Comparison of ENCODE assay signal across 13 cellular contexts in the genomic region with DNA sequence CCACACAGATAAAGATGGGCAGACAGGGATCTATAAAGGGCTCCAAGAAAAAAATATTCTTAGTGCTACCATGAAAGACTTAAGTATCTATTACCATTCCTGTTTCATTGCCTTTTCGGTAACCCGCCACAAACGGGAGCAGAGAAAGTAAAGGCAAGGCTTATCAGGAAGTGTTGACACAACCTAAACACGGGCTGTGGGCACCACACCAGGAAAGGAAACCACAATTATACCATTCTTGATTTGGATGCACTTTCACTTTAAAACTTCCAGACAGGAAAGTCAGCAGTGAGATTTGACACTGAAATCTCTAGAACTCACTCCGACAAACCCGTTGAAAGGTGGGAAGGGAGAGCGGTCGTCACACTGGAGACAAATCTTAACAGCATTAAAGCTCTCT. TPM values are rescaled to one million over a fixed set of nuclear protein-coding genes. Genes with fewer than 3 reads are reported as not detected.
DNase-seq lines count a peak whose midpoint lies in the region; ATAC-seq, FAIRE-seq and TF ChIP-seq lines count a peak whose summit lies in the region.
"Had no signal": no experiment of that assay in that cellular context is flagged by ENCODE, and none has a peak within 500 bp of the region (broad histone marks: within the 10 kb centered on the region; RNA-seq: fewer than 3 reads in every experiment).

No MANE protein-coding gene starts in this region.

- H3K4me1 ChIP-seq in Loucy (ENCODE audit: insufficient read depth, low read length, poor library complexity, severe bottlenecking), result peaks cover 38% of the 10 kb centered on the region
- H3K4me1 ChIP-seq in duodenal mucosa (ENCODE audit: control insufficient read depth in 1 of 2, insufficient read depth in 2 of 2, low read length in 2 of 2), result peaks cover 14 to 36% of the 10 kb centered on the region in 2 donors
- H3K4me1 ChIP-seq in mucosa of descending colon (ENCODE audit: low read depth), result peaks cover 36% of the 10 kb centered on the region

- ATAC-seq in mucosa of descending colon (peak; percentile 41), GM19351 (IDR thresholded peaks at IDR 0.05; ENCODE audit: unreplicated experiment) (no peak)

- no peak overlapping the region for H3K27ac ChIP-seq in duodenal mucosa (ENCODE audit: low read depth, low read length)
- H3K27ac ChIP-seq in RWPE1, result no peak overlapping the region

- H3F3A ChIP-seq in Loucy (ENCODE audit: low read depth), result no peaks in the 10 kb centered on the region

- TF ChIP-seq CTCF in Loucy (conservative IDR thresholded peaks at IDR 0.05; ENCODE audit: low read length), result no peak
- TF ChIP-seq CTCF in mucosa of descending colon (IDR thresholded peaks at IDR 0.05), result no peak
- TF ChIP-seq CTCF in RWPE1 (conservative IDR thresholded peaks at IDR 0.05; ENCODE audit: low read depth), result no peak

- DNase-seq in A172 (ENCODE audit: low spot score), result peak; percentile 44
- DNase-seq in mucosa of descending colon, result peak in 2 of 3 donors; percentile 39 to 42
- DNase-seq in HTR-8/SVneo (ENCODE audit: insufficient read length, low spot score), result no peak
- DNase-seq in RWPE1 (ENCODE audit: low spot score), result no peak
- no peak for DNase-seq in superior temporal gyrus (ENCODE audit: extremely low spot score)
- DNase-seq: activated CD8-positive, alpha-beta memory T cell treated with anti-CD3 and anti-CD28 coated beads, Interleukin-2, amount 50 U/mL, for 48 hours; AML-193; amniotic stem cell; NCI-H510A treated with DMSO at 0.1 percent for 48 hours had no signal

- H3K9me3 ChIP-seq in Loucy (ENCODE audit: insufficient read depth, low read depth, low read length), result no peaks in the 10 kb centered on the region
- no peaks in the 10 kb centered on the region for H3K9me3 ChIP-seq in duodenal mucosa (ENCODE audit: control insufficient read depth in 1 of 2, low read length in 2 of 2)
- no peaks in the 10 kb centered on the region for H3K9me3 ChIP-seq in mucosa of descending colon

- H3K4me3 ChIP-seq in Loucy (ENCODE audit: low read length, poor library complexity, severe bottlenecking), result peak overlapping the region; percentile 65
- H3K4me3 ChIP-seq in duodenal mucosa (ENCODE audit: low read depth in 1 of 2, low read length in 2 of 2), result peak overlapping the region; percentile 32 to 35
- no peak overlapping the region for H3K4me3 ChIP-seq in mucosa of descending colon

- H3K27me3 ChIP-seq in Loucy (ENCODE audit: insufficient read depth, low read length, poor library complexity, severe bottlenecking) (no peaks in the 10 kb centered on the region), duodenal mucosa (ENCODE audit: control insufficient read depth in 1 of 2, insufficient read depth in 2 of 2, low read length in 2 of 2) (no peaks in the 10 kb centered on the region)

- POLR2A ChIA-PET in RWPE1 (lab: Yijun Ruan, JAX; ENCODE audit: low non-redundant PET), result no interaction called here

- intact Hi-C loops in mucosa of descending colon (cut with DNase I, micrococcal nuclease), result loop anchor here in 1 of 2 donors (10.0 kb wide), 1 partner anchor 158 kb away; no protein-coding TSS in a partner anchor

- CTCF ChIA-PET in RWPE1 (lab: Yijun Ruan, JAX), result interaction anchor here (0.6 kb wide), 1 partner anchor 670 kb away, joined by 6 read pairs; no protein-coding TSS in a partner anchor

- H3K9ac ChIP-seq in Loucy (ENCODE audit: low read depth, low read length, poor library complexity, severe bottlenecking), result no peak overlapping the region
- no peak overlapping the region for H3K9ac ChIP-seq in duodenal mucosa (ENCODE audit: low read depth in 1 of 2, low read length in 2 of 2)

- H3K36me3 ChIP-seq in Loucy (ENCODE audit: insufficient read depth, low read length), result no peaks in the 10 kb centered on the region
- H3K36me3 ChIP-seq in duodenal mucosa (ENCODE audit: control insufficient read depth in 1 of 2, insufficient read depth in 2 of 2, low read length in 2 of 2), result no peaks in the 10 kb centered on the region
- H3K36me3 ChIP-seq in mucosa of descending colon (ENCODE audit: low read depth), result no peaks in the 10 kb centered on the region

- no peak for FAIRE-seq in HTR-8/SVneo (lab: Jason Lieb, UNC)
- FAIRE-seq: G401.6 had no signal

- H3K4me2 ChIP-seq in Loucy (ENCODE audit: low read depth, low read length, poor library complexity, severe bottlenecking), result peak overlapping the region; percentile 100

- peaks cover 12% of the 10 kb centered on the region for H4K20me1 ChIP-seq in Loucy (ENCODE audit: insufficient read depth, low read length, poor library complexity, severe bottlenecking)

- H3K9me2 ChIP-seq in Loucy (replicated peaks; ENCODE audit: low read depth, low read length), result no peaks in the 10 kb centered on the region

- H2AFZ ChIP-seq in Loucy (ENCODE audit: low read length), result no peak overlapping the region

- H3K79me2 ChIP-seq in Loucy (ENCODE audit: insufficient read depth, low read length), result peaks cover 55% of the 10 kb centered on the region

RNA-seq across cellular contexts. Expression of gene TLE1, which starts 6.5 kb away (rescaled TPM):
- total RNA-seq in A172 (2014; rRNA removed; shearing (Covaris generic)), result 10.4 and 12.1 TPM in 2 replicates
- 10 to 100 TPM; 42.9 to 51.8 (median 47.3) TPM for total RNA-seq in mucosa of descending colon

Comparison
In these comparisons a context has a peak if more than half of its experiments do, and no peak if none do; other contexts are left out.
1. DNase-seq: peak in A172 (single experiment) and mucosa of descending colon (2 of 3); none in HTR-8/SVneo (single experiment), RWPE1 (single experiment) and superior temporal gyrus (single experiment).